ENCODE assay signal across 1 cellular context in the genomic region with DNA sequence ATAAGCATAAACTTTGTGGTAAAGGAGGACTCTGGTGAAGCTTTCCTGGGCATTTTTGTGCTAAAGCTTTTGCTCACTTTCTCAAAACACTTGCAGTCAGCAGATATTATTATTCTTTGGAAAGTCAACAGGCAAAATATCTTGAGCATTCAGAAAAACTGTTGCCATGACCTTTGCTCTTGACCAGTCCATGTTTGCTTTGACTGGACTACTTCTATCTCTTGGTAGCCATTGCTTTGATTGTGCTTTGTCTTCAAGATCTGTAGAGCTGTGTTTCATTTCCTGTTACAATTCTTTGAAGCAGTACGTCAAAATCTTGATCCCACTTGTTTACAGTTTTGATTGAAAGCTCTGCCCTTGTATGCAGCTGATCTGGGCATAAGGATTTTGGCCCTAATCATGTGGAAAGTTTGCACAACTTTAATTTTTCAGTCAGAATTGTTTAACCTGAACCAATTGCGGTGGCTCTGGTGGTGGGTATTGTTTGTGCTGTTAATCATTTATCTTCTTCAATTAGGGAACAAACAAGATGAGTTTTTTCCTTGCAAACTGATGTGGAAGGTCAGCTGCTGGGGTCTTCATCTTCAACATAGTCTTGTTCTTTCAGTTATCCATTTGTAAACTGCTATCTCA.
TF ChIP-seq lines count a peak whose summit lies in the region.

No MANE protein-coding gene starts in this region.

TF ChIP-seq in HepG2, 621 proteins besides CTCF, POLR2A, EP300 and RAD21 (continued from another document):
- TF ChIP-seq, protein P1, sequence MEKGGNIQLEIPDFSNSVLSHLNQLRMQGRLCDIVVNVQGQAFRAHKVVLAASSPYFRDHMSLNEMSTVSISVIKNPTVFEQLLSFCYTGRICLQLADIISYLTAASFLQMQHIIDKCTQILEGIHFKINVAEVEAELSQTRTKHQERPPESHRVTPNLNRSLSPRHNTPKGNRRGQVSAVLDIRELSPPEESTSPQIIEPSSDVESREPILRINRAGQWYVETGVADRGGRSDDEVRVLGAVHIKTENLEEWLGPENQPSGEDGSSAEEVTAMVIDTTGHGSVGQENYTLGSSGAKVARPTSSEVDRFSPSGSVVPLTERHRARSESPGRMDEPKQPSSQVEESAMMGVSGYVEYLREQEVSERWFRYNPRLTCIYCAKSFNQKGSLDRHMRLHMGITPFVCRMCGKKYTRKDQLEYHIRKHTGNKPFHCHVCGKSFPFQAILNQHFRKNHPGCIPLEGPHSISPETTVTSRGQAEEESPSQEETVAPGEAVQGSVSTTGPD (CRISPR knock-in tag; IDR thresholded peaks at IDR 0.05): no peak
- TF ChIP-seq ISL2 (CRISPR knock-in tag; IDR thresholded peaks at IDR 0.05) (peak; percentile 66), ARID2 (CRISPR knock-in tag; IDR thresholded peaks at IDR 0.05; ENCODE audit: borderline replicate concordance) (no peak), ZFP37 (CRISPR knock-in tag; IDR thresholded peaks at IDR 0.05; ENCODE audit: borderline replicate concordance) (no peak)
- TF ChIP-seq, protein P2, sequence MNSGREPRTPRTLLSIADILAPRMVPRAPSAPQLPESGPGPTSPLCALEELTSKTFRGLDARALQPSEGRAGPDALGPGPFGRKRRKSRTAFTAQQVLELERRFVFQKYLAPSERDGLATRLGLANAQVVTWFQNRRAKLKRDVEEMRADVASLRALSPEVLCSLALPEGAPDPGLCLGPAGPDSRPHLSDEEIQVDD (CRISPR knock-in tag; IDR thresholded peaks at IDR 0.05; ENCODE audit: borderline replicate concordance): no peak
- TF ChIP-seq, protein P3, sequence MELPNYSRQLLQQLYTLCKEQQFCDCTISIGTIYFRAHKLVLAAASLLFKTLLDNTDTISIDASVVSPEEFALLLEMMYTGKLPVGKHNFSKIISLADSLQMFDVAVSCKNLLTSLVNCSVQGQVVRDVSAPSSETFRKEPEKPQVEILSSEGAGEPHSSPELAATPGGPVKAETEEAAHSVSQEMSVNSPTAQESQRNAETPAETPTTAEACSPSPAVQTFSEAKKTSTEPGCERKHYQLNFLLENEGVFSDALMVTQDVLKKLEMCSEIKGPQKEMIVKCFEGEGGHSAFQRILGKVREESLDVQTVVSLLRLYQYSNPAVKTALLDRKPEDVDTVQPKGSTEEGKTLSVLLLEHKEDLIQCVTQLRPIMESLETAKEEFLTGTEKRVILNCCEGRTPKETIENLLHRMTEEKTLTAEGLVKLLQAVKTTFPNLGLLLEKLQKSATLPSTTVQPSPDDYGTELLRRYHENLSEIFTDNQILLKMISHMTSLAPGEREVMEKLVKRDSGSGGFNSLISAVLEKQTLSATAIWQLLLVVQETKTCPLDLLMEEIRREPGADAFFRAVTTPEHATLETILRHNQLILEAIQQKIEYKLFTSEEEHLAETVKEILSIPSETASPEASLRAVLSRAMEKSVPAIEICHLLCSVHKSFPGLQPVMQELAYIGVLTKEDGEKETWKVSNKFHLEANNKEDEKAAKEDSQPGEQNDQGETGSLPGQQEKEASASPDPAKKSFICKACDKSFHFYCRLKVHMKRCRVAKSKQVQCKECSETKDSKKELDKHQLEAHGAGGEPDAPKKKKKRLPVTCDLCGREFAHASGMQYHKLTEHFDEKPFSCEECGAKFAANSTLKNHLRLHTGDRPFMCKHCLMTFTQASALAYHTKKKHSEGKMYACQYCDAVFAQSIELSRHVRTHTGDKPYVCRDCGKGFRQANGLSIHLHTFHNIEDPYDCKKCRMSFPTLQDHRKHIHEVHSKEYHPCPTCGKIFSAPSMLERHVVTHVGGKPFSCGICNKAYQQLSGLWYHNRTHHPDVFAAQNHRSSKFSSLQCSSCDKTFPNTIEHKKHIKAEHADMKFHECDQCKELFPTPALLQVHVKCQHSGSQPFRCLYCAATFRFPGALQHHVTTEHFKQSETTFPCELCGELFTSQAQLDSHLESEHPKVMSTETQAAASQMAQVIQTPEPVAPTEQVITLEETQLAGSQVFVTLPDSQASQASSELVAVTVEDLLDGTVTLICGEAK (IDR thresholded peaks at IDR 0.05): no peak
- TF ChIP-seq, protein P3 (CRISPR knock-in tag; IDR thresholded peaks at IDR 0.05): no peak
TF ChIP-seq in HepG2: peak in this region for 41.
